4 cellular contexts compared by ENCODE assay signal in genomic region chr20:56273491-56273890, GRCh38. TPM values are rescaled to one million over a fixed set of nuclear protein-coding genes. Genes with fewer than 3 reads are reported as not detected.
"Had no signal": no experiment of that assay in that cellular context is flagged by ENCODE, and none has a peak within 500 bp of the region (broad histone marks: within the 10 kb centered on the region; RNA-seq: fewer than 3 reads in every experiment).

No MANE protein-coding gene starts in this region.

- DNase-seq: GDM1, GF-D8 had no signal

- ATAC-seq: GM12878 had no signal

RNA-seq across cellular contexts. Expression of gene MC3R, which starts 25.0 kb away (rescaled TPM):
- total RNA-seq: G401, GM12878 had no signal
- polyA plus RNA-seq: GM12878 had no signal
